Comparison of ENCODE assay signal across 30 cellular contexts in genomic region chrX:794311-794710, GRCh38.
"Had no signal": no experiment of that assay in that cellular context is flagged by ENCODE, and none has a peak within 500 bp of the region (broad histone marks: within the 10 kb centered on the region; RNA-seq: fewer than 3 reads in every experiment).

No MANE protein-coding gene starts in this region.

- H3K27ac ChIP-seq: coronary artery, epithelial cell of prostate, esophagus muscularis mucosa, foreskin keratinocyte, gastroesophageal sphincter, heart right ventricle, parathyroid adenoma, psoas muscle, sigmoid colon, stomach, thyroid gland, upper lobe of left lung had no signal

- FAIRE-seq: keratinocyte, urothelium cell line had no signal

- H3K9ac ChIP-seq: parathyroid adenoma had no signal

- H3K4me1 Mint-ChIP-seq: immature natural killer cell; memory B cell; stimulated activated effector memory CD8-positive, alpha-beta T cell treated with anti-CD3 and anti-CD28 coated beads, Interleukin-12 subunit alpha, Interleukin-12 subunit beta, amount 100 ng/mL, for 72 hours had no signal

- H3K9me3 Mint-ChIP-seq: immature natural killer cell; memory B cell; natural killer cell treated with Interleukin-12 subunit alpha and Interleukin-12 subunit beta and Interleukin-15 and Interleukin-18, amount 100 ng/mL, for 72 hours; neural crest cell; stimulated activated effector memory CD8-positive, alpha-beta T cell treated with anti-CD3 and anti-CD28 coated beads, Interleukin-12 subunit alpha, Interleukin-12 subunit beta, amount 100 ng/mL, for 72 hours had no signal

- ATAC-seq: foreskin keratinocyte; gastroesophageal sphincter; heart right ventricle; natural killer cell treated with Interleukin-12 subunit alpha and Interleukin-12 subunit beta and Interleukin-15 and Interleukin-18, amount 100 ng/mL, for 72 hours; psoas muscle; right cardiac atrium; stimulated activated effector memory CD8-positive, alpha-beta T cell treated with anti-CD3 and anti-CD28 coated beads, Interleukin-12 subunit alpha, Interleukin-12 subunit beta, amount 100 ng/mL, for 72 hours had no signal

- H3K36me3 ChIP-seq: esophagus muscularis mucosa, gastroesophageal sphincter, heart right ventricle, sigmoid colon, stomach, thyroid gland, upper lobe of left lung had no signal

- H3K4me3 ChIP-seq: coronary artery, esophagus muscularis mucosa, gastroesophageal sphincter, heart right ventricle, lung, psoas muscle, sigmoid colon, stomach, thyroid gland, upper lobe of left lung had no signal

- H3K9me3 ChIP-seq: thyroid gland, upper lobe of left lung had no signal

- H3K4me3 Mint-ChIP-seq: immature natural killer cell; memory B cell; natural killer cell treated with Interleukin-12 subunit alpha and Interleukin-12 subunit beta and Interleukin-15 and Interleukin-18, amount 100 ng/mL, for 72 hours; neural crest cell; stimulated activated effector memory CD8-positive, alpha-beta T cell treated with anti-CD3 and anti-CD28 coated beads, Interleukin-12 subunit alpha, Interleukin-12 subunit beta, amount 100 ng/mL, for 72 hours had no signal

- DNase-seq: dermis blood vessel endothelial cell; effector CD4-positive, alpha-beta T cell; foreskin keratinocyte; glutamatergic neuron; heart right ventricle; hippocampal formation; immature natural killer cell; naive B cell; nucleus accumbens; psoas muscle; right cardiac atrium; sigmoid colon; stimulated activated CD4-positive, alpha-beta T cell treated with anti-CD3 and anti-CD28 coated beads, Interleukin-2, amount 100 ng/mL, for 24 hours; stimulated activated CD4-positive, alpha-beta T cell treated with anti-CD3 and anti-CD28 coated beads, Interleukin-4, amount 100 ng/mL, for 24 hours; stimulated activated naive CD4-positive, alpha-beta T cell treated with Interleukin-2 at 50 U/mL for 16 hours; stomach; thyroid gland; upper lobe of left lung had no signal

- H3K79me2 ChIP-seq: parathyroid adenoma had no signal

- H3K27me3 ChIP-seq: foreskin keratinocyte, thyroid gland had no signal

- H2AFZ ChIP-seq: parathyroid adenoma had no signal

- H3K4me1 ChIP-seq: esophagus muscularis mucosa, foreskin keratinocyte, gastroesophageal sphincter, heart right ventricle, parathyroid adenoma, psoas muscle, sigmoid colon, stomach, thyroid gland, upper lobe of left lung had no signal

- H3K27ac Mint-ChIP-seq: immature natural killer cell; memory B cell; naive B cell; natural killer cell treated with Interleukin-12 subunit alpha and Interleukin-12 subunit beta and Interleukin-15 and Interleukin-18, amount 100 ng/mL, for 72 hours; stimulated activated effector memory CD8-positive, alpha-beta T cell treated with anti-CD3 and anti-CD28 coated beads, Interleukin-12 subunit alpha, Interleukin-12 subunit beta, amount 100 ng/mL, for 72 hours had no signal

- H3K36me3 Mint-ChIP-seq: immature natural killer cell; memory B cell; naive B cell; natural killer cell treated with Interleukin-12 subunit alpha and Interleukin-12 subunit beta and Interleukin-15 and Interleukin-18, amount 100 ng/mL, for 72 hours; stimulated activated effector memory CD8-positive, alpha-beta T cell treated with anti-CD3 and anti-CD28 coated beads, Interleukin-12 subunit alpha, Interleukin-12 subunit beta, amount 100 ng/mL, for 72 hours had no signal
